ENCODE assay signal across 29 cellular contexts in genomic region chr1:174797398-174797797, GRCh38.
"Had no signal": no experiment of that assay in that cellular context is flagged by ENCODE, and none has a peak within 500 bp of the region (broad histone marks: within the 10 kb centered on the region; RNA-seq: fewer than 3 reads in every experiment).

No MANE protein-coding gene starts in this region.

- ATAC-seq: activated CD4-positive, CD25-positive, alpha-beta regulatory T cell treated with anti-CD3 and anti-CD28 coated beads, Interleukin-2, amount 50 U/mL, for 24 hours; gastroesophageal sphincter; left colon; naive thymus-derived CD4-positive, alpha-beta T cell; pancreas; sciatic nerve; stimulated activated naive B cell treated with anti-CD40 and anti-IgM and Interleukin-4, amounts not matched to agents 10 μg/mL and 1 μg/mL and 100 μg/mL, for 72 hours had no signal

- H3K4me1 ChIP-seq: breast epithelium, pancreas, prostate gland had no signal

- FAIRE-seq: endothelial cell of umbilical vein, kidney, pancreas had no signal

- H3K27me3 ChIP-seq: breast epithelium, gastroesophageal sphincter, pancreas, tibial nerve had no signal

- H3K36me3 ChIP-seq: breast epithelium, gastroesophageal sphincter, pancreas, prostate gland, tibial nerve, WERI-Rb-1 had no signal

- H3K27ac Mint-ChIP-seq: activated T-cell treated with anti-CD3 and anti-CD28 coated beads, Interleukin-2, amount 50 U/mL, for 24 hours; stimulated activated naive B cell treated with anti-CD40 and anti-IgM and Interleukin-4, amounts not matched to agents 10 μg/mL and 1 μg/mL and 100 μg/mL, for 72 hours had no signal

- H3K9me3 ChIP-seq: breast epithelium, gastroesophageal sphincter, pancreas, prostate gland, tibial nerve had no signal

- H3K27me3 Mint-ChIP-seq: activated T-cell treated with anti-CD3 and anti-CD28 coated beads, Interleukin-2, amount 50 U/mL, for 24 hours; naive thymus-derived CD4-positive, alpha-beta T cell; stimulated activated naive B cell treated with anti-CD40 and anti-IgM and Interleukin-4, amounts not matched to agents 10 μg/mL and 1 μg/mL and 100 μg/mL, for 72 hours had no signal

- H3K4me3 Mint-ChIP-seq: activated T-cell treated with anti-CD3 and anti-CD28 coated beads, Interleukin-2, amount 50 U/mL, for 24 hours; naive thymus-derived CD4-positive, alpha-beta T cell; stimulated activated naive B cell treated with anti-CD40 and anti-IgM and Interleukin-4, amounts not matched to agents 10 μg/mL and 1 μg/mL and 100 μg/mL, for 72 hours had no signal

- H3K9me3 Mint-ChIP-seq: activated T-cell treated with anti-CD3 and anti-CD28 coated beads, Interleukin-2, amount 50 U/mL, for 24 hours; naive thymus-derived CD4-positive, alpha-beta T cell; stimulated activated naive B cell treated with anti-CD40 and anti-IgM and Interleukin-4, amounts not matched to agents 10 μg/mL and 1 μg/mL and 100 μg/mL, for 72 hours had no signal

- H3K4me3 ChIP-seq: breast epithelium, gastroesophageal sphincter, pancreas, prostate gland, skin epidermis, tibial nerve had no signal

- H3K27ac ChIP-seq: breast epithelium, gastroesophageal sphincter, pancreas, prostate gland, skin epidermis, tibial nerve, WERI-Rb-1 had no signal

- DNase-seq: activated CD4-positive, alpha-beta T cell treated with anti-CD3 and anti-CD28 coated beads, Interleukin-2, amount 50 U/mL, for 1 hour; activated CD8-positive, alpha-beta memory T cell treated with anti-CD3 and anti-CD28 coated beads for 24 hours; activated CD8-positive, alpha-beta memory T cell treated with anti-CD3 and anti-CD28 coated beads, Interleukin-2, amount 50 U/mL, for 4 hours; activated gamma-delta T cell treated with Interleukin-2 at 50 U/mL for 16 hours; activated naive CD4-positive, alpha-beta T cell treated with anti-CD3 and anti-CD28 coated beads, Interleukin-2, amount 50 U/mL, for 16 hours; activated T-cell treated with anti-CD3 and anti-CD28 coated beads, Interleukin-2, amount 50 U/mL, for 24 hours; central memory CD4-positive, alpha-beta T cell; head of caudate nucleus; hippocampal formation; kidney; left colon; mammary epithelial cell; midbrain; naive thymus-derived CD4-positive, alpha-beta T cell; nucleus accumbens; pancreas; retina; stimulated activated CD8-positive, alpha-beta memory T cell treated with anti-CD3 and anti-CD28 coated beads, Interleukin-4, amount 100 ng/mL, for 48 hours; stimulated activated naive B cell treated with anti-CD40 and anti-IgM and Interleukin-4, amounts not matched to agents 10 μg/mL and 1 μg/mL and 100 μg/mL, for 72 hours; T1000; WERI-Rb-1 had no signal
